ENCODE assay signal across 15 cellular contexts in the genomic region with DNA sequence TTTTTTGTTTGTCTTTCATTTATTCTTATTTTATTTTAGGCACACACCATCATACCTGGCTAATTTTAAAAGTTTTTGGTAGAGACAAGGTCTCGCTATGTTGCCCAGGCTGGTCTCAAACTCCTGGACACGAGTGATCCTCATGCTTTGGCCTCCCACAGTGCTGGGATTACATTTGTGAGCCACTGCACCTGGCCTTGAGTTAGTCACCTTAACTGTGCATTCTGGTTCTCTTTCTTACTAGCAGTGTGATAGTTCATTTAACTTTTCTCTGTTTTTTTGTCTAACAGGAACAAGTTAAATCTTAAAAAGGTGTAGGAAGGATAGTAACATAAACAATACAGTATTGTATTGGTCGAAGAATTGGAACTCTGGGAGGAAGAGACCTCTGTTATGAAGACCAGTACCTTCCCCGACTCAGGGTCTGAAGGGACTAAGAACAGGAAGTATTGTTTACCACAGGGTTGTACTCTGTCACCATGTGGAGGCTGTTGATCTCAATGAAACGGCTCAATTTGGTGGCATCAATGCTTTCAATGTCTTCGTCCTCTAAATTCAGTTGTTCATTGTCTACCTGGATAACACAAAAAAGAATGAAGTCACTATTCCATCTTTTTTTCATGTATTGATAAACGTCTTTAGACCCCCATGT. TPM values are rescaled to one million over a fixed set of nuclear protein-coding genes. Genes with fewer than 3 reads are reported as not detected.
DNase-seq lines count a peak whose midpoint lies in the region; ATAC-seq and TF ChIP-seq lines count a peak whose summit lies in the region.
"Had no signal": no experiment of that assay in that cellular context is flagged by ENCODE, and none has a peak within 500 bp of the region (broad histone marks: within the 10 kb centered on the region; RNA-seq: fewer than 3 reads in every experiment).

No MANE protein-coding gene starts in this region.

- ATAC-seq in GM18502 (IDR thresholded peaks at IDR 0.05; ENCODE audit: poor library complexity, unreplicated experiment) (peak; percentile 79), GM21576 (IDR thresholded peaks at IDR 0.05; ENCODE audit: unreplicated experiment) (peak; percentile 73), HG03378 (IDR thresholded peaks at IDR 0.05; ENCODE audit: unreplicated experiment) (no peak)

- H3K4me3 ChIP-seq in MM.1S (ENCODE audit: low read length) (no peak overlapping the region), endodermal cell (ENCODE audit: low read length) (no peak overlapping the region)
- H3K4me3 ChIP-seq: colonic mucosa had no signal

- H3K36me3 ChIP-seq in MM.1S (replicated peaks; ENCODE audit: insufficient read depth, low read length) (no peaks in the 10 kb centered on the region), endodermal cell (ENCODE audit: control insufficient read depth, insufficient read depth, low read length) (no peaks in the 10 kb centered on the region)
- H3K36me3 ChIP-seq: colonic mucosa had no signal

- no peaks in the 10 kb centered on the region for H3K27me3 ChIP-seq in MM.1S (replicated peaks; ENCODE audit: insufficient read depth, low read length)
- no peaks in the 10 kb centered on the region for H3K27me3 ChIP-seq in endodermal cell (ENCODE audit: control insufficient read depth, insufficient read depth, low read length, poor library complexity, severe bottlenecking)
- H3K27me3 ChIP-seq: colonic mucosa had no signal

- no peaks in the 10 kb centered on the region for H3K9me2 ChIP-seq in MM.1S (replicated peaks; ENCODE audit: insufficient read depth, low read length)

- TF ChIP-seq CTCF in MM.1S (IDR thresholded peaks at IDR 0.05; ENCODE audit: low read length) (no peak), endodermal cell (conservative IDR thresholded peaks at IDR 0.05) (no peak)

- no peak overlapping the region; the same call in 1 of the 2 replicates for H3K4me2 ChIP-seq in MM.1S (ENCODE audit: low read depth, low read length)

- no peaks in the 10 kb centered on the region for H3K9me3 ChIP-seq in MM.1S (replicated peaks; ENCODE audit: insufficient read depth, low read length)
- no peaks in the 10 kb centered on the region for H3K9me3 ChIP-seq in endodermal cell (ENCODE audit: control insufficient read depth, low read length)
- H3K9me3 ChIP-seq: Caco-2, colonic mucosa had no signal

- H3K4me1 ChIP-seq in MM.1S (ENCODE audit: low read length) (peaks cover 12% of the 10 kb centered on the region), endodermal cell (ENCODE audit: control insufficient read depth, insufficient read depth, low read length) (no peaks in the 10 kb centered on the region)
- H3K4me1 ChIP-seq: Caco-2, colonic mucosa had no signal

- H3K4me3 Mint-ChIP-seq in immature natural killer cell (peak overlapping the region in 1 of 5 donors; percentile 6), endodermal cell (no peak overlapping the region)

- H3K9me3 Mint-ChIP-seq in immature natural killer cell (no peaks in the 10 kb centered on the region), endodermal cell (no peaks in the 10 kb centered on the region)

- no peaks in the 10 kb centered on the region for H3F3A ChIP-seq in MM.1S (ENCODE audit: insufficient read depth, low read length)

- WGBS in endodermal cell (ENCODE audit: insufficient coverage in 1 of 2, insufficient read length in 1 of 2), 2 experiments, result 87 to 89% methylated on average over 6 to 7 of the region's 7 CpGs

- H3K36me3 Mint-ChIP-seq in immature natural killer cell (peaks cover 35 to 52% (median 39%) of the 10 kb centered on the region in 3 donors), endodermal cell (ENCODE audit: low read depth) (no peaks in the 10 kb centered on the region)

- no peak overlapping the region for H3K9ac ChIP-seq in MM.1S (ENCODE audit: low read length)
- no peak overlapping the region for H3K9ac ChIP-seq in endodermal cell (ENCODE audit: extremely low read depth, low read length, poor library complexity, severe bottlenecking)

- no peaks in the 10 kb centered on the region for H4K20me1 ChIP-seq in MM.1S (ENCODE audit: insufficient read depth, low read length)

- no peaks in the 10 kb centered on the region for H3K27me3 Mint-ChIP-seq in immature natural killer cell (ENCODE audit: low read depth in 3 of 3)
- H3K27me3 Mint-ChIP-seq in endodermal cell (ENCODE audit: insufficient read depth), result no peaks in the 10 kb centered on the region

- 0 out of 2 replicates have a peak overlapping the region, but pooled peaks have one; percentile 12 for H2AFZ ChIP-seq in MM.1S (ENCODE audit: low read length)

- H3K4me1 Mint-ChIP-seq in immature natural killer cell (peaks cover 25 to 26% of the 10 kb centered on the region in 2 donors), endodermal cell (peaks cover 1% of the 10 kb centered on the region)

- H3K27ac Mint-ChIP-seq in immature natural killer cell, result peak overlapping the region; percentile 4 to 79 (median 40)
- H3K27ac Mint-ChIP-seq in endodermal cell, result no peak overlapping the region

- H3K79me2 ChIP-seq in MM.1S (ENCODE audit: low read length), result no peaks in the 10 kb centered on the region

- DNase-seq in MM.1S (peak; percentile 35), immature natural killer cell (no peak), endodermal cell (no peak), NCI-H146 treated with DMSO at 0.1 percent for 48 hours (lab: John Stamatoyannopoulos, UW; ENCODE audit: unreplicated experiment) (no peak), SIG-M5 (lab: John Stamatoyannopoulos, UW) (no peak)
- DNase-seq: activated effector memory CD4-positive, alpha-beta T cell treated with anti-CD3 and anti-CD28 coated beads, Interleukin-2, amount 50 U/mL, for 16 hours; Caco-2; colonic mucosa; kidney glomerular epithelial cell; NCI-H1694; stimulated activated CD4-positive, alpha-beta T cell treated with anti-CD3 and anti-CD28 coated beads, Interleukin-15, amount 100 ng/mL, for 24 hours had no signal

- peak overlapping the region; percentile 1; the same call in 1 of the 2 replicates for H3K27ac ChIP-seq in MM.1S (ENCODE audit: low read length)
- no peak overlapping the region for H3K27ac ChIP-seq in endodermal cell (ENCODE audit: low read depth, low read length)
- H3K27ac ChIP-seq: colonic mucosa had no signal

RNA-seq across cellular contexts. Expression of a gene that starts 17.7 kb away (rescaled TPM):
- 1 to 10 TPM; 2.5 to 3.8 (median 3.8) TPM for polyA plus RNA-seq in immature natural killer cell
- total RNA-seq in endodermal cell, result under 1 TPM; 0.15 to 0.22 TPM
- polyA plus RNA-seq in endodermal cell (2013, experiment 1 of 2), result 0.11 TPM
- polyA plus RNA-seq in endodermal cell (2013, experiment 2 of 2), result not detected
- total RNA-seq: frontal cortex had no signal

RNA-seq across cellular contexts. Expression of a gene that starts 34.9 kb away (rescaled TPM):
- polyA plus RNA-seq in immature natural killer cell, result under 1 TPM in 1 of 3 donors, not detected in 2; 0.51 TPM
- total RNA-seq in endodermal cell, result not detected
- polyA plus RNA-seq in endodermal cell (2013, experiment 1 of 2), result 1.2 TPM
- not detected for polyA plus RNA-seq in endodermal cell (2013, experiment 2 of 2)
- total RNA-seq: Caco-2 had no signal

RNA-seq across cellular contexts. Expression of a gene that starts 40.8 kb away (rescaled TPM):
- polyA plus RNA-seq in immature natural killer cell, result 1,000 to 10,000 TPM; 2,434 to 4,716 (median 2,863) TPM
- under 1 TPM; 0.66 to 0.95 TPM for total RNA-seq in endodermal cell
- polyA plus RNA-seq in endodermal cell (2013, experiment 1 of 2), result 3.0 TPM
- 2.3 TPM for polyA plus RNA-seq in endodermal cell (2013, experiment 2 of 2)

RNA-seq across cellular contexts. Expression of a gene that starts 52.2 kb away (rescaled TPM):
- polyA plus RNA-seq in immature natural killer cell, result not detected
- total RNA-seq in endodermal cell, result not detected
- polyA plus RNA-seq in endodermal cell (2013, experiment 1 of 2), result not detected
- not detected for polyA plus RNA-seq in endodermal cell (2013, experiment 2 of 2)
- total RNA-seq: Caco-2, colonic mucosa, frontal cortex had no signal
